ENCODE assay signal across 8 cellular contexts in genomic region chr3:43296565-43296964, GRCh38. TPM values are rescaled to one million over a fixed set of nuclear protein-coding genes. Genes with fewer than 3 reads are reported as not detected.
DNase-seq lines count a peak whose midpoint lies in the region; ATAC-seq and TF ChIP-seq lines count a peak whose summit lies in the region.

No MANE protein-coding gene starts in this region.

- intact Hi-C loops in sciatic nerve (cut with DNase I) = no loop called here

- H3K4me3 Mint-ChIP-seq in T-helper 17 cell = peak overlapping the region; percentile 82
- H3K4me3 Mint-ChIP-seq in central memory CD8-positive, alpha-beta T cell = peak overlapping the region; percentile 54
- H3K4me3 Mint-ChIP-seq in mesothelial cell of epicardium = no peak overlapping the region

- H3K9me3 Mint-ChIP-seq in central memory CD8-positive, alpha-beta T cell = no peaks in the 10 kb centered on the region
- H3K9me3 Mint-ChIP-seq in mesothelial cell of epicardium = no peaks in the 10 kb centered on the region

- H3K27me3 Mint-ChIP-seq in T-helper 17 cell (no peaks in the 10 kb centered on the region), mesothelial cell of epicardium (ENCODE audit: low read depth) (no peaks in the 10 kb centered on the region)
- no peaks in the 10 kb centered on the region for H3K27me3 Mint-ChIP-seq in central memory CD8-positive, alpha-beta T cell

- no peak for TF ChIP-seq CTCF in mesothelial cell of epicardium (IDR thresholded peaks at IDR 0.05; ENCODE audit: unreplicated experiment)

- H3K9me3 ChIP-seq in T-helper 17 cell (ENCODE audit: control insufficient read depth, low read length, poor library complexity, severe bottlenecking) = no peaks in the 10 kb centered on the region

- DNase-seq in T-helper 17 cell = peak; percentile 17 to 36 (median 33)
- DNase-seq in central memory CD8-positive, alpha-beta T cell (ENCODE audit: low spot score in 2 of 2) = peak; percentile 38 to 58
- peak; percentile 43 for DNase-seq in stimulated activated CD8-positive, alpha-beta memory T cell treated with anti-CD3 and anti-CD28 coated beads, Interleukin-12 subunit alpha, Interleukin-12 subunit beta, amount 100 ng/mL, for 1 hour (ENCODE audit: low read depth)
- no peak for DNase-seq in mesothelial cell of epicardium (ENCODE audit: low spot score in 2 of 2, unreplicated experiment in 2 of 2)
- DNase-seq in NCI-H1417 (lab: John Stamatoyannopoulos, UW) = no peak
- DNase-seq in sciatic nerve (ENCODE audit: low spot score) = no peak

- ATAC-seq in GM19025 (IDR thresholded peaks at IDR 0.05; ENCODE audit: low read depth, unreplicated experiment) (peak; percentile 78), HG03066 (IDR thresholded peaks at IDR 0.05; ENCODE audit: low read depth, unreplicated experiment) (peak; percentile 92), T-helper 17 cell (peak; percentile 93), sciatic nerve (no peak)
- peak; percentile 95 for ATAC-seq in central memory CD8-positive, alpha-beta T cell (replicated peaks; ENCODE audit: extremely low read depth, poor library complexity, severe bottlenecking)

- H3K36me3 Mint-ChIP-seq in T-helper 17 cell (ENCODE audit: low read depth) = peaks cover 8% of the 10 kb centered on the region
- H3K36me3 Mint-ChIP-seq in central memory CD8-positive, alpha-beta T cell (ENCODE audit: insufficient read depth) = peaks cover 14% of the 10 kb centered on the region
- H3K36me3 Mint-ChIP-seq in mesothelial cell of epicardium = no peaks in the 10 kb centered on the region

- H3K27ac Mint-ChIP-seq in T-helper 17 cell (peak overlapping the region; percentile 95), mesothelial cell of epicardium (no peak overlapping the region)
- H3K27ac Mint-ChIP-seq in central memory CD8-positive, alpha-beta T cell (ENCODE audit: low read depth) = peak overlapping the region; percentile 56

- H3K4me1 Mint-ChIP-seq in T-helper 17 cell (peaks cover 54% of the 10 kb centered on the region), mesothelial cell of epicardium (peaks cover 12% of the 10 kb centered on the region)
- peaks cover 57% of the 10 kb centered on the region for H3K4me1 Mint-ChIP-seq in central memory CD8-positive, alpha-beta T cell

RNA-seq across cellular contexts. Expression of gene SNRK, which starts 10.2 kb away (rescaled TPM):
- total RNA-seq in T-helper 17 cell (100 to 1,000 TPM; 127 to 159 TPM), mesothelial cell of epicardium (19.3 to 21.1 TPM (median 20.9 TPM) in 3 replicates), sciatic nerve (127 TPM)

Comparison
In these comparisons a context has a peak if more than half of its experiments do, and no peak if none do; other contexts are left out.
1. DNase-seq: peak in T-helper 17 cell (3 of 3), central memory CD8-positive, alpha-beta T cell (2 of 2) and stimulated activated CD8-positive, alpha-beta memory T cell treated with anti-CD3 and anti-CD28 coated beads, Interleukin-12 subunit alpha, Interleukin-12 subunit beta, amount 100 ng/mL, for 1 hour (single experiment); none in mesothelial cell of epicardium (0 of 2), NCI-H1417 (0 of 3) and sciatic nerve (single experiment).